9 cellular contexts compared by ENCODE assay signal in genomic region chr12:92538970-92539749, GRCh38.
A peak's percentile ranks its signal among the peaks of the same experiment; 100 is the strongest.
DNase-seq lines count a peak whose midpoint lies in the region; ATAC-seq, FAIRE-seq and TF ChIP-seq lines count a peak whose summit lies in the region.
"Had no signal": no experiment of that assay in that cellular context is flagged by ENCODE, and none has a peak within 500 bp of the region (broad histone marks: within the 10 kb centered on the region; RNA-seq: fewer than 3 reads in every experiment).

No MANE protein-coding gene starts in this region.

- H3K27ac ChIP-seq in SJCRH30, result peak overlapping the region; percentile 28; the same call in 1 of the 2 replicates
- H3K27ac ChIP-seq in small intestine (ENCODE audit: low read depth in 1 of 2, low read length in 1 of 2), result peak overlapping the region in 1 of 2 donors; percentile 14

- H3K9me3 ChIP-seq in SJCRH30 (replicated peaks), result no peaks in the 10 kb centered on the region
- no peaks in the 10 kb centered on the region for H3K9me3 ChIP-seq in small intestine (ENCODE audit: control insufficient read depth, low read depth)
- H3K9me3 ChIP-seq: upper lobe of left lung had no signal

- H3K36me3 ChIP-seq in SJCRH30, result no peaks in the 10 kb centered on the region
- no peaks in the 10 kb centered on the region for H3K36me3 ChIP-seq in small intestine (ENCODE audit: control insufficient read depth in 2 of 2, insufficient read depth in 2 of 2, low read length in 2 of 2)
- H3K36me3 ChIP-seq: upper lobe of left lung had no signal

- intact Hi-C loops in activated naive CD4-positive, alpha-beta T cell treated with anti-CD3 and anti-CD28 coated beads for 36 hours (cut with micrococcal nuclease), result loop anchor here (1.0 kb wide), 6 partner anchors 13 to 136 kb away; no protein-coding TSS in a partner anchor

- peak; percentile 45 for ATAC-seq in HG03039 (IDR thresholded peaks at IDR 0.05; ENCODE audit: unreplicated experiment)

- H3K4me3 ChIP-seq in SJCRH30, result no peak overlapping the region
- H3K4me3 ChIP-seq in fibroblast of mammary gland (ENCODE audit: control insufficient read depth, low read depth, low read length), result no peak overlapping the region
- H3K4me3 ChIP-seq in small intestine (ENCODE audit: low read depth in 1 of 2, low read length in 2 of 2), result no peak overlapping the region
- H3K4me3 ChIP-seq: upper lobe of left lung had no signal

- H3K4me1 ChIP-seq in SJCRH30 (peaks cover 15% of the 10 kb centered on the region), small intestine (ENCODE audit: control insufficient read depth in 2 of 2, insufficient read depth in 1 of 2, low read depth in 1 of 2, low read length in 1 of 2) (peaks cover 4 to 22% of the 10 kb centered on the region in 2 donors)

- peak overlapping the region; percentile 97 for H3K27ac Mint-ChIP-seq in activated naive CD4-positive, alpha-beta T cell treated with anti-CD3 and anti-CD28 coated beads for 36 hours

- H3K27me3 ChIP-seq in SJCRH30 (no peaks in the 10 kb centered on the region), small intestine (ENCODE audit: control insufficient read depth in 2 of 2, insufficient read depth in 2 of 2, low read length in 2 of 2) (no peaks in the 10 kb centered on the region)
- H3K27me3 ChIP-seq: upper lobe of left lung had no signal

- TF ChIP-seq CTCF in fibroblast of mammary gland (conservative IDR thresholded peaks at IDR 0.05; ENCODE audit: control insufficient read depth, insufficient read depth, low read depth, low read length), result no peak

- no peak overlapping the region for H3K4me3 Mint-ChIP-seq in activated naive CD4-positive, alpha-beta T cell treated with anti-CD3 and anti-CD28 coated beads for 36 hours

- peaks cover 1% of the 10 kb centered on the region for H3K36me3 Mint-ChIP-seq in activated naive CD4-positive, alpha-beta T cell treated with anti-CD3 and anti-CD28 coated beads for 36 hours (ENCODE audit: low read depth)

- WGBS in small intestine, 3 donors, result 42 to 48% (median 46%) methylated on average over 6 of the region's 6 CpGs

- peak; percentile 65 for DNase-seq in activated naive CD4-positive, alpha-beta T cell treated with anti-CD3 and anti-CD28 coated beads for 36 hours
- no peak for DNase-seq in activated naive CD4-positive, alpha-beta T cell (lab: John Stamatoyannopoulos, UW)
- DNase-seq in SJCRH30 (peak; percentile 25 to 62), fibroblast of mammary gland (ENCODE audit: low read depth) (peak; percentile 91), small intestine (peak; percentile 60), cerebellar nuclear complex (lab: John Stamatoyannopoulos, UW) (no peak)
- no peak for DNase-seq in activated CD8-positive, alpha-beta memory T cell treated with anti-CD3 and anti-CD28 coated beads, Interleukin-2, amount 50 U/mL, for 48 hours
- DNase-seq: upper lobe of left lung had no signal

- CTCF ChIA-PET in activated naive CD4-positive, alpha-beta T cell treated with anti-CD3 and anti-CD28 coated beads for 36 hours (lab: Charles Lee), result interaction anchor here (1.3 kb wide), 1 partner anchor 140 kb away, joined by 3 read pairs; no protein-coding TSS in a partner anchor

- no peak for FAIRE-seq in small intestine (lab: Jason Lieb, UNC)

- H3K27me3 Mint-ChIP-seq in activated naive CD4-positive, alpha-beta T cell treated with anti-CD3 and anti-CD28 coated beads for 36 hours (ENCODE audit: low read depth), result no peaks in the 10 kb centered on the region

- peaks cover 56% of the 10 kb centered on the region for H3K4me1 Mint-ChIP-seq in activated naive CD4-positive, alpha-beta T cell treated with anti-CD3 and anti-CD28 coated beads for 36 hours (ENCODE audit: low read depth)

- H3K9me3 Mint-ChIP-seq in activated naive CD4-positive, alpha-beta T cell treated with anti-CD3 and anti-CD28 coated beads for 36 hours, result no peaks in the 10 kb centered on the region

Comparison
In these comparisons a context has a peak if more than half of its experiments do, and no peak if none do; other contexts are left out.
1. DNase-seq: peak in activated naive CD4-positive, alpha-beta T cell treated with anti-CD3 and anti-CD28 coated beads for 36 hours (single experiment), SJCRH30 (2 of 2), fibroblast of mammary gland (single experiment) and small intestine (single experiment); none in activated naive CD4-positive, alpha-beta T cell (0 of 4), activated CD8-positive, alpha-beta memory T cell treated with anti-CD3 and anti-CD28 coated beads, Interleukin-2, amount 50 U/mL, for 48 hours (single experiment) and cerebellar nuclear complex (0 of 2).